ENCODE assay signal across 12 cellular contexts in the genomic region with DNA sequence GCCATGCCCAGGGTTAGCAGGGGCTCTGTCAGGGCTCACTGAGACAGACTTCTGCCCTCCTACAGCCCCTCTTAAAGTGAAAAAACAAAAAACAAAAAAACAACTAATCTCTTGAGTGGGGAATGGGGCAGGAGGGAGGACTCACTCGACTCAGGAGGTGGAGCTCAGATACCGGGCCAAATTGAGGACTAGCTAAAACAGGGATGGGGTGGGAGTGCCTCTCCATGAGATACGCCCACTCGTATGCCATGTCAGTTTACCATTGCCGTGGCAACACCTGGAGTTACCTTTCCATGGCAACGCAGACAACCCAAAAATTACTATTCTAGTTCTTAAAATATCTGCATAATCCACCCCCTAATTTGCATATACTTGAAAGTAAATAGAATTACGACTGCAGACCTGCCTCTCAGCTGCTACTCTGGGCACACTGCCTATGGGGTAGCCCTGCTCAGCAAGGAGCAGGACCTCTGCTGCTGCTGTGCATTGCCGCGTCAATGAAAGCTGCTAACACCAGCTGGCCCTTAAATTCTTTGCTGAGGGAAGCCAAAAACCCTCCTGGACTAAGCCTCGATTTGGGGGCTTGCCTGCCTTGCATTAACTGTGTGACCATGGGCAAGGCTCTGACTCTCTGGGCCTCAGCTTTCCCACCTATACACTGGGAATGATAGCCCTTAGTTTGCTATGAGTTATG. TPM values are rescaled to one million over a fixed set of nuclear protein-coding genes. Genes with fewer than 3 reads are reported as not detected.
DNase-seq lines count a peak whose midpoint lies in the region; ATAC-seq and TF ChIP-seq lines count a peak whose summit lies in the region.
"Had no signal": no experiment of that assay in that cellular context is flagged by ENCODE, and none has a peak within 500 bp of the region (broad histone marks: within the 10 kb centered on the region; RNA-seq: fewer than 3 reads in every experiment).

No MANE protein-coding gene starts in this region.

- peaks cover 28% of the 10 kb centered on the region for H3F3A ChIP-seq in GM23338 (replicated peaks; ENCODE audit: low read depth)

- peak overlapping the region; percentile 66; the same call in 1 of the 2 replicates for H3K4me2 ChIP-seq in GM23338

- no peaks in the 10 kb centered on the region for H3K36me3 ChIP-seq in GM23338 (ENCODE audit: insufficient read depth)
- H3K36me3 ChIP-seq: brain microvascular endothelial cell had no signal

- intact Hi-C loops in head of caudate nucleus (cut with DNase I) (no loop called here), sciatic nerve (cut with DNase I) (no loop called here)

- H3K4me1 ChIP-seq in GM23338 (ENCODE audit: insufficient read depth), result peaks cover 29% of the 10 kb centered on the region

- H3K36me3 Mint-ChIP-seq in GM23338 (ENCODE audit: low read depth), result no peaks in the 10 kb centered on the region; the same call in 2 of the 3 replicates
- no peaks in the 10 kb centered on the region for H3K36me3 Mint-ChIP-seq in type B pancreatic cell

- peak; percentile 37 for ATAC-seq in GM23338
- no peak for ATAC-seq in GM18868 (IDR thresholded peaks at IDR 0.05; ENCODE audit: unreplicated experiment)
- ATAC-seq in sciatic nerve, result no peak

- peaks cover 28% of the 10 kb centered on the region for H3K27me3 Mint-ChIP-seq in GM23338 (ENCODE audit: insufficient read depth, low read depth, poor library complexity)
- H3K27me3 Mint-ChIP-seq in type B pancreatic cell, result no peaks in the 10 kb centered on the region

- peak; percentile 2 for DNase-seq in AG08396 (ENCODE audit: low spot score)
- DNase-seq in GM23338 (ENCODE audit: low spot score), result peak; percentile 91
- peak; percentile 85 for DNase-seq in NCI-H82 treated with DMSO at 0.1 percent for 48 hours (lab: John Stamatoyannopoulos, UW; ENCODE audit: unreplicated experiment)
- DNase-seq in head of caudate nucleus, result peak; percentile 27 to 97 (median 78)
- DNase-seq in NCI-H2107 (lab: John Stamatoyannopoulos, UW), result no peak
- no peak for DNase-seq in sciatic nerve (ENCODE audit: low spot score)
- no peak for DNase-seq in type B pancreatic cell (ENCODE audit: extremely low spot score, unreplicated experiment)
- DNase-seq: brain microvascular endothelial cell, NCI-H1092 treated with DMSO at 0.1 percent for 48 hours had no signal

- TF ChIP-seq CTCF in GM23338 (conservative IDR thresholded peaks at IDR 0.05; ENCODE audit: low read depth in 2 of 2) (no peak), type B pancreatic cell (conservative IDR thresholded peaks at IDR 0.05) (no peak)

- H3K27ac Mint-ChIP-seq in GM23338, result no peak overlapping the region
- no peak overlapping the region for H3K27ac Mint-ChIP-seq in type B pancreatic cell

- H3K9me2 ChIP-seq in GM23338 (ENCODE audit: insufficient read depth), result no peaks in the 10 kb centered on the region

- peaks cover 9% of the 10 kb centered on the region for H3K27me3 ChIP-seq in GM23338 (ENCODE audit: insufficient read depth)
- H3K27me3 ChIP-seq: brain microvascular endothelial cell had no signal

- no peak overlapping the region for H3K4me3 ChIP-seq in GM23338

- H2AFZ ChIP-seq in GM23338, result no peak overlapping the region

- no peaks in the 10 kb centered on the region for H3K79me2 ChIP-seq in GM23338 (replicated peaks; ENCODE audit: insufficient read depth)

- H3K4me1 Mint-ChIP-seq in GM23338 (peaks cover 26% of the 10 kb centered on the region), type B pancreatic cell (ENCODE audit: unreplicated experiment) (peaks cover 5% of the 10 kb centered on the region)

- no peak overlapping the region for H3K4me3 Mint-ChIP-seq in GM23338
- no peak overlapping the region for H3K4me3 Mint-ChIP-seq in type B pancreatic cell

- H4K20me1 ChIP-seq in GM23338 (replicated peaks; ENCODE audit: insufficient read depth), result no peaks in the 10 kb centered on the region

- H3K27ac ChIP-seq in GM23338 (ENCODE audit: low read depth), result 0 out of 2 replicates have a peak overlapping the region, but pooled peaks have one; percentile 23
- H3K27ac ChIP-seq: brain microvascular endothelial cell, VCaP had no signal

- H3K9me3 Mint-ChIP-seq in GM23338 (no peaks in the 10 kb centered on the region), type B pancreatic cell (no peaks in the 10 kb centered on the region)

TF ChIP-seq in GM23338, 12 proteins besides CTCF, POLR2A, EP300 and RAD21 (continues in another document):
- TF ChIP-seq STAT1 (IDR thresholded peaks at IDR 0.05; ENCODE audit: unreplicated experiment), result no peak
- TF ChIP-seq REST (IDR thresholded peaks at IDR 0.05; ENCODE audit: unreplicated experiment), result no peak
- TF ChIP-seq EZH2phosphoT487 (IDR thresholded peaks at IDR 0.05; ENCODE audit: unreplicated experiment), result no peak
- TF ChIP-seq POLR2AphosphoS5 (IDR thresholded peaks at IDR 0.05; ENCODE audit: low read depth), result no peak
- TF ChIP-seq ETS1 (IDR thresholded peaks at IDR 0.05), result no peak
- TF ChIP-seq EZH2 (IDR thresholded peaks at IDR 0.05; ENCODE audit: low read depth, unreplicated experiment), result no peak

RNA-seq across cellular contexts. Expression of gene SSC4D, which starts 13.3 kb away (rescaled TPM):
- 11.4 and 12.7 TPM in 2 replicates for total RNA-seq in GM23338 (2014; rRNA removed; shearing (Covaris generic))
- polyA plus RNA-seq in GM23338 (2016; fragmentation: Nextera tagmentation; extraction: Ambion mirVana), result 4.9 and 9.7 TPM in 2 replicates
- total RNA-seq in sciatic nerve (0.58 TPM), type B pancreatic cell (ENCODE audit: low replicate concordance) (1.7 and 4.9 TPM in 2 replicates)
- total RNA-seq: mononuclear cell had no signal

RNA-seq across cellular contexts. Expression of gene ZP3, which starts 28.6 kb away (rescaled TPM):
- total RNA-seq in GM23338 (2014; rRNA removed; shearing (Covaris generic)), result 4.3 and 5.1 TPM in 2 replicates
- 9.6 and 15.2 TPM in 2 replicates for polyA plus RNA-seq in GM23338 (2016; fragmentation: Nextera tagmentation; extraction: Ambion mirVana)
- total RNA-seq in sciatic nerve, result 1.7 TPM
- total RNA-seq in type B pancreatic cell (ENCODE audit: low replicate concordance), result not detected in 2 replicates

RNA-seq across cellular contexts. Expression of gene YWHAG, which starts 37.4 kb away (rescaled TPM):
- 179 and 180 TPM in 2 replicates for total RNA-seq in GM23338 (2014; rRNA removed; shearing (Covaris generic))
- polyA plus RNA-seq in GM23338 (2016; fragmentation: Nextera tagmentation; extraction: Ambion mirVana), result 82.2 and 97.0 TPM in 2 replicates
- total RNA-seq in sciatic nerve, result 94.7 TPM
- 140 TPM in 2 replicates for total RNA-seq in type B pancreatic cell (ENCODE audit: low replicate concordance)

Comparison
In these comparisons a context has a peak if more than half of its experiments do, and no peak if none do; other contexts are left out.
1. DNase-seq: peak in AG08396 (single experiment), GM23338 (single experiment), NCI-H82 treated with DMSO at 0.1 percent for 48 hours (single experiment) and head of caudate nucleus (42 of 42); none in NCI-H2107 (single experiment), sciatic nerve (single experiment) and type B pancreatic cell (single experiment).